Comparison of ENCODE assay signal across 14 cellular contexts in the genomic region with DNA sequence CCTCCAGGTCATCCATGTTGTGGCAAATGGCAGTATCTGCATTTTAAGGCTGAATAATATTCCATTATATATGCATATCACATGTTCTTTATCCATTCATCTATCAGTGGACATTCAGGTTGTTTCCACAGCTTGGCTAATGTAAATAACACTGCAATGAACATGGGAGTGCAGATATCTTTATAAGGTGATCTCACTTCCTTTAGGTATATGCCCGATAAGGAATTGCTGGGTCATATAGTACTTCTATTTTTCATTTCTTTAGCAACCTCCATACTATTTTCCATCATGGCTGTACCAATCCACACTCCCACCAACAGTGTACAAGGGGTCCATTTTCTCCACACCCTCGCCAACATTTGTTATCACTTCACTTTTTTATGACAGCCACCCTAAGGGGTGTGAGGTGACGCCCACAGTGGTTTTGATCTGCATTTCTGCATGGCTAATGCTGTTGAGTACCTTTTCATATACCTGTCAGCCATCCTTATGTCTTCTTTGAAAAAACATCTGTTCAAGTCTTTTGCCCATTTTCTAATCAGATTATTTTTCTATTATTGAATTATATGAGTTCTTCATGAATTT. TPM values are rescaled to one million over a fixed set of nuclear protein-coding genes. Genes with fewer than 3 reads are reported as not detected.
A peak's percentile ranks its signal among the peaks of the same experiment; 100 is the strongest.
DNase-seq lines count a peak whose midpoint lies in the region; ATAC-seq and TF ChIP-seq lines count a peak whose summit lies in the region.
"Had no signal": no experiment of that assay in that cellular context is flagged by ENCODE, and none has a peak within 500 bp of the region (broad histone marks: within the 10 kb centered on the region; RNA-seq: fewer than 3 reads in every experiment).

No MANE protein-coding gene starts in this region.

- peak; percentile 73 for ATAC-seq in central memory CD8-positive, alpha-beta T cell (replicated peaks; ENCODE audit: extremely low read depth, poor library complexity, severe bottlenecking)

- no peaks in the 10 kb centered on the region for H3K27me3 Mint-ChIP-seq in activated T-cell treated with anti-CD3 and anti-CD28 coated beads, Interleukin-2, amount 50 U/mL, for 24 hours
- no peaks in the 10 kb centered on the region for H3K27me3 Mint-ChIP-seq in central memory CD8-positive, alpha-beta T cell
- no peaks in the 10 kb centered on the region for H3K27me3 Mint-ChIP-seq in mesothelial cell of epicardium (ENCODE audit: low read depth)

- TF ChIP-seq POLR2A in stomach (IDR thresholded peaks at IDR 0.05): no peak

- H3K14ac ChIP-seq in trophoblast cell (ENCODE audit: low read length): no peak overlapping the region

- no peak overlapping the region for H2BK12ac ChIP-seq in trophoblast cell (ENCODE audit: low read length)

- no peak overlapping the region for H3K4ac ChIP-seq in trophoblast cell (ENCODE audit: low read depth, low read length)

- no peak for TF ChIP-seq EP300 in stomach (IDR thresholded peaks at IDR 0.05)

- no peak overlapping the region for H4K8ac ChIP-seq in trophoblast cell (ENCODE audit: low read depth, low read length)

- H2BK5ac ChIP-seq in trophoblast cell (ENCODE audit: low read depth, low read length, poor library complexity): no peak overlapping the region

- H3K9me3 ChIP-seq in trophoblast cell (ENCODE audit: insufficient read depth, low read depth, low read length) (no peaks in the 10 kb centered on the region), stomach (no peaks in the 10 kb centered on the region)

- no CpG with 5 or more reads among the region's 3 CpGs for WGBS in trophoblast cell (ENCODE audit: extremely low coverage, insufficient coverage, insufficient read length)
- 65 to 93% (median 86%) methylated on average over 3 of the region's 3 CpGs for WGBS in stomach, 5 donors

- H3K9me3 Mint-ChIP-seq in activated T-cell treated with anti-CD3 and anti-CD28 coated beads, Interleukin-2, amount 50 U/mL, for 24 hours: peaks cover 2% of the 10 kb centered on the region
- H3K9me3 Mint-ChIP-seq in central memory CD8-positive, alpha-beta T cell: no peaks in the 10 kb centered on the region
- H3K9me3 Mint-ChIP-seq in mesothelial cell of epicardium: no peaks in the 10 kb centered on the region

- peaks cover 68% of the 10 kb centered on the region for H3K4me1 Mint-ChIP-seq in activated T-cell treated with anti-CD3 and anti-CD28 coated beads, Interleukin-2, amount 50 U/mL, for 24 hours (ENCODE audit: low read depth)
- H3K4me1 Mint-ChIP-seq in central memory CD8-positive, alpha-beta T cell: peaks cover 87% of the 10 kb centered on the region
- H3K4me1 Mint-ChIP-seq in mesothelial cell of epicardium: peaks cover 15% of the 10 kb centered on the region

- peaks cover 54% of the 10 kb centered on the region for H3K4me1 ChIP-seq in KMS-11 (ENCODE audit: low read depth, poor library complexity, severe bottlenecking)
- H3K4me1 ChIP-seq in trophoblast cell (ENCODE audit: control insufficient read depth in 1 of 2, insufficient read depth in 2 of 2, low read length in 2 of 2): peaks cover 1 to 3% of the 10 kb centered on the region in 2 experiments
- peaks cover 3 to 52% (median 22%) of the 10 kb centered on the region in 4 donors for H3K4me1 ChIP-seq in stomach

- intact Hi-C loops in stomach (cut with DNase I; ENCODE audit: low total_unique reads): no loop called here

- H2BK120ac ChIP-seq in trophoblast cell (ENCODE audit: insufficient read depth, low read length, poor library complexity): no peak overlapping the region

- no peak overlapping the region for H4K91ac ChIP-seq in trophoblast cell (ENCODE audit: low read depth, low read length)

- H3K27ac ChIP-seq in KMS-11: no peak overlapping the region
- H3K27ac ChIP-seq in trophoblast cell (ENCODE audit: low read depth, low read length): no peak overlapping the region
- no peak overlapping the region for H3K27ac ChIP-seq in stomach

- no peak for TF ChIP-seq CTCF in KMS-11 (conservative IDR thresholded peaks at IDR 0.05; ENCODE audit: low read depth, low read length)
- TF ChIP-seq CTCF in mesothelial cell of epicardium (IDR thresholded peaks at IDR 0.05; ENCODE audit: unreplicated experiment): no peak
- TF ChIP-seq CTCF in stomach (IDR thresholded peaks at IDR 0.05): no peak

- no peak overlapping the region for H3K4me3 ChIP-seq in KMS-11 (IDR thresholded peaks at IDR 0.05; ENCODE audit: insufficient read depth, low read depth, low read length)
- no peak overlapping the region for H3K4me3 ChIP-seq in trophoblast cell (ENCODE audit: low read depth, low read length)
- H3K4me3 ChIP-seq in stomach: no peak overlapping the region
- H3K4me3 ChIP-seq: smooth muscle cell had no signal

- no peak for DNase-seq in activated T-cell treated with anti-CD3 and anti-CD28 coated beads, Interleukin-2, amount 50 U/mL, for 24 hours
- DNase-seq in activated T-cell treated with anti-CD3 and anti-CD28 coated beads for 4 hours: no peak
- no peak for DNase-seq in central memory CD8-positive, alpha-beta T cell (ENCODE audit: low spot score in 2 of 2)
- DNase-seq in trophoblast cell: no peak
- no peak for DNase-seq in mesothelial cell of epicardium (ENCODE audit: low spot score in 2 of 2, unreplicated experiment in 2 of 2)
- no peak for DNase-seq in stomach
- no peak for DNase-seq in hippocampal formation (lab: John Stamatoyannopoulos, UW)
- DNase-seq: activated effector memory CD4-positive, alpha-beta T cell treated with Interleukin-2 at 50 U/mL for 16 hours; anterior cingulate cortex; effector memory CD4-positive, alpha-beta T cell; kidney glomerular epithelial cell; NCI-H2227 treated with DMSO at 0.1 percent for 48 hours had no signal

- H3K18ac ChIP-seq in trophoblast cell (ENCODE audit: low read length): no peak overlapping the region

- no peak overlapping the region for H4K12ac ChIP-seq in trophoblast cell (ENCODE audit: low read depth, low read length)

- peaks cover 14% of the 10 kb centered on the region; the same call in 1 of the 2 replicates for H4K20me1 ChIP-seq in KMS-11 (ENCODE audit: insufficient read depth)

- peak overlapping the region; percentile 73 for H3K27ac Mint-ChIP-seq in activated T-cell treated with anti-CD3 and anti-CD28 coated beads, Interleukin-2, amount 50 U/mL, for 24 hours
- peak overlapping the region; percentile 67 for H3K27ac Mint-ChIP-seq in central memory CD8-positive, alpha-beta T cell (ENCODE audit: low read depth)
- H3K27ac Mint-ChIP-seq in mesothelial cell of epicardium: no peak overlapping the region

- H3K27me3 ChIP-seq in KMS-11 (ENCODE audit: insufficient read depth, low read depth): no peaks in the 10 kb centered on the region
- no peaks in the 10 kb centered on the region for H3K27me3 ChIP-seq in trophoblast cell (ENCODE audit: insufficient read depth, low read length)
- H3K27me3 ChIP-seq in stomach: no peaks in the 10 kb centered on the region

- H2AK5ac ChIP-seq in trophoblast cell (ENCODE audit: low read length): no peak overlapping the region

- H3K36me3 ChIP-seq in KMS-11 (ENCODE audit: insufficient read depth) (no peaks in the 10 kb centered on the region), trophoblast cell (ENCODE audit: control insufficient read depth in 1 of 2, insufficient read depth in 2 of 2, low read length in 2 of 2) (peaks cover 0 to 2% of the 10 kb centered on the region in 2 experiments), stomach (no peaks in the 10 kb centered on the region)

- H3K79me1 ChIP-seq in trophoblast cell (ENCODE audit: low read length): no peaks in the 10 kb centered on the region

- H3K9ac ChIP-seq in KMS-11 (no peak overlapping the region), trophoblast cell (ENCODE audit: low read length) (no peak overlapping the region)

- H2AFZ ChIP-seq in KMS-11 (ENCODE audit: low read depth) (no peak overlapping the region), trophoblast cell (ENCODE audit: insufficient read depth, low read length, poor library complexity) (no peak overlapping the region)

- H3K4me3 Mint-ChIP-seq in activated T-cell treated with anti-CD3 and anti-CD28 coated beads, Interleukin-2, amount 50 U/mL, for 24 hours: no peak overlapping the region
- peak overlapping the region; percentile 56 for H3K4me3 Mint-ChIP-seq in central memory CD8-positive, alpha-beta T cell
- H3K4me3 Mint-ChIP-seq in mesothelial cell of epicardium: no peak overlapping the region

- H3K36me3 Mint-ChIP-seq in activated T-cell treated with anti-CD3 and anti-CD28 coated beads, Interleukin-2, amount 50 U/mL, for 24 hours (ENCODE audit: low read depth): peaks cover 29% of the 10 kb centered on the region
- peaks cover 9% of the 10 kb centered on the region for H3K36me3 Mint-ChIP-seq in central memory CD8-positive, alpha-beta T cell (ENCODE audit: insufficient read depth)
- H3K36me3 Mint-ChIP-seq in mesothelial cell of epicardium: peaks cover 6% of the 10 kb centered on the region

- H3K4me2 ChIP-seq in KMS-11: peak overlapping the region; percentile 21
- H3K4me2 ChIP-seq in trophoblast cell (ENCODE audit: low read length): no peak overlapping the region
- H3K4me2 ChIP-seq: smooth muscle cell had no signal

- peaks cover 94% of the 10 kb centered on the region for H3K79me2 ChIP-seq in KMS-11 (ENCODE audit: insufficient read depth, low read depth)
- H3K79me2 ChIP-seq in trophoblast cell (ENCODE audit: control insufficient read depth, insufficient read depth, low read length, poor library complexity): peaks cover 9% of the 10 kb centered on the region

- peak overlapping the region; percentile 74 for H3K23ac ChIP-seq in trophoblast cell (ENCODE audit: low read length)

RNA-seq across cellular contexts. Expression of a gene that starts 18.9 kb away (rescaled TPM):
- polyA plus RNA-seq in trophoblast cell (2013): 59.4 and 60.1 TPM in 2 replicates
- total RNA-seq in mesothelial cell of epicardium: 37.7 to 41.3 TPM (median 40.8 TPM) in 3 replicates
- 10 to 100 TPM; 11.7 to 71.0 (median 23.9) TPM for total RNA-seq in stomach
- 10 to 100 TPM; 19.7 to 36.8 (median 21.5) TPM for polyA plus RNA-seq in stomach
